ENCODE assay signal across 8 cellular contexts in genomic region chr9:2655411-2655901, GRCh38. TPM values are rescaled to one million over a fixed set of nuclear protein-coding genes. Genes with fewer than 3 reads are reported as not detected.
DNase-seq lines count a peak whose midpoint lies in the region; ATAC-seq and TF ChIP-seq lines count a peak whose summit lies in the region.

No MANE protein-coding gene starts in this region.

- intact Hi-C loops in spleen (cut with DNase I; ENCODE audit: low total_unique reads) (no loop called here), posterior vena cava (cut with DNase I) (no loop called here)

- H3K27ac ChIP-seq in CD4-positive, CD25-positive, alpha-beta regulatory T cell (ENCODE audit: insufficient read depth, low read length, poor library complexity, severe bottlenecking), result no peak overlapping the region
- H3K27ac ChIP-seq in SJSA1, result peak overlapping the region; percentile 86
- peak overlapping the region in 5 of 8 donors; percentile 20 to 46 (median 34) for H3K27ac ChIP-seq in spleen

- 27 to 63% (median 50%) methylated on average over 3 of the region's 3 CpGs for WGBS in spleen, 5 donors

- H3K27me3 ChIP-seq in CD4-positive, CD25-positive, alpha-beta regulatory T cell (ENCODE audit: control insufficient read depth, insufficient read depth, low read length), result no peaks in the 10 kb centered on the region
- no peaks in the 10 kb centered on the region for H3K27me3 ChIP-seq in SJSA1 (replicated peaks)
- no peaks in the 10 kb centered on the region for H3K27me3 ChIP-seq in spleen (replicated peaks in 1 of 7)

- ATAC-seq in CD4-positive, CD25-positive, alpha-beta regulatory T cell (ENCODE audit: low read depth in 2 of 2), result peak; percentile 76 to 79

- H3K36me3 ChIP-seq in CD4-positive, CD25-positive, alpha-beta regulatory T cell (ENCODE audit: control insufficient read depth, insufficient read depth, low read length), result no peaks in the 10 kb centered on the region
- no peaks in the 10 kb centered on the region for H3K36me3 ChIP-seq in SJSA1
- peaks cover 0 to 37% (median 5%) of the 10 kb centered on the region in 6 donors for H3K36me3 ChIP-seq in spleen

- no peaks in the 10 kb centered on the region for H3K9me3 Mint-ChIP-seq in CD4-positive, CD25-positive, alpha-beta regulatory T cell

- H3K4me3 ChIP-seq in CD4-positive, CD25-positive, alpha-beta regulatory T cell (ENCODE audit: low read depth, low read length), result no peak overlapping the region
- H3K4me3 ChIP-seq in SJSA1 (no peak overlapping the region), epithelial cell of proximal tubule (ENCODE audit: low read depth, low read length) (no peak overlapping the region), spleen (no peak overlapping the region)

- peak overlapping the region in 2 of 3 donors; percentile 2 to 52 for H3K27ac Mint-ChIP-seq in CD4-positive, CD25-positive, alpha-beta regulatory T cell

- TF ChIP-seq POLR2A in spleen (IDR thresholded peaks at IDR 0.05), result no peak

- no peaks in the 10 kb centered on the region for H3K27me3 Mint-ChIP-seq in CD4-positive, CD25-positive, alpha-beta regulatory T cell

- H3K4me3 Mint-ChIP-seq in CD4-positive, CD25-positive, alpha-beta regulatory T cell, result no peak overlapping the region

- peak in 2 of 3 donors; percentile 11 to 71 for DNase-seq in CD4-positive, CD25-positive, alpha-beta regulatory T cell
- peak; percentile 94 for DNase-seq in HCEC 1CT
- peak; percentile 36 to 49 for DNase-seq in SJSA1 (ENCODE audit: low read depth in 1 of 2, low spot score in 2 of 2)
- peak; percentile 56 for DNase-seq in epithelial cell of proximal tubule (ENCODE audit: low read depth)
- DNase-seq in spleen, result no peak
- DNase-seq in hypothalamus (lab: John Stamatoyannopoulos, UW), result no peak
- no peak for DNase-seq in posterior vena cava (ENCODE audit: low spot score)
- no peak for DNase-seq in mucosa of gallbladder (ENCODE audit: low spot score)

- TF ChIP-seq CTCF in epithelial cell of proximal tubule (conservative IDR thresholded peaks at IDR 0.05; ENCODE audit: low read depth, low read length) (no peak), spleen (IDR thresholded peaks at IDR 0.05 in 8 of 11, conservative IDR thresholded peaks at IDR 0.05 in 3 of 11) (no peak)

- H3K9me3 ChIP-seq in CD4-positive, CD25-positive, alpha-beta regulatory T cell (ENCODE audit: control insufficient read depth in 2 of 2, low read length in 2 of 2), result no peaks in the 10 kb centered on the region
- no peaks in the 10 kb centered on the region for H3K9me3 ChIP-seq in SJSA1 (replicated peaks)
- H3K9me3 ChIP-seq in spleen, result no peaks in the 10 kb centered on the region

- H3K4me1 Mint-ChIP-seq in CD4-positive, CD25-positive, alpha-beta regulatory T cell, result peaks cover 4 to 12% (median 6%) of the 10 kb centered on the region in 4 donors

- peaks cover 4% of the 10 kb centered on the region for H3K36me3 Mint-ChIP-seq in CD4-positive, CD25-positive, alpha-beta regulatory T cell

- H3K4me1 ChIP-seq in CD4-positive, CD25-positive, alpha-beta regulatory T cell (ENCODE audit: control insufficient read depth, insufficient read depth, low read length, poor library complexity, severe bottlenecking), result peaks cover 10% of the 10 kb centered on the region
- H3K4me1 ChIP-seq in SJSA1 (replicated peaks), result peaks cover 8% of the 10 kb centered on the region; the same call in 1 of the 2 replicates
- H3K4me1 ChIP-seq in spleen, result peaks cover 0 to 18% (median 0%) of the 10 kb centered on the region in 6 donors

RNA-seq across cellular contexts. Expression of gene VLDLR, which starts 33.9 kb away (rescaled TPM):
- total RNA-seq in CD4-positive, CD25-positive, alpha-beta regulatory T cell, result not detected
- not detected for polyA plus RNA-seq in CD4-positive, CD25-positive, alpha-beta regulatory T cell
- total RNA-seq in SJSA1 (2014; rRNA removed; shearing (Covaris generic)), result 1.1 and 3.9 TPM in 2 replicates
- total RNA-seq in epithelial cell of proximal tubule, result 7.5 and 16.4 TPM in 2 replicates
- 10 to 100 TPM in 5 of 7 donors, 1 to 10 TPM in 2; 5.4 to 32.6 (median 10.5) TPM for total RNA-seq in spleen
- polyA plus RNA-seq in spleen, result 1 to 10 TPM; 1.3 to 2.5 (median 1.6) TPM
- total RNA-seq in posterior vena cava, result 10 to 100 TPM; 39.5 to 44.4 TPM
- 23.8 TPM for total RNA-seq in mucosa of gallbladder

Comparison
In these comparisons a context has a peak if more than half of its experiments do, and no peak if none do; other contexts are left out.
1. DNase-seq: peak in CD4-positive, CD25-positive, alpha-beta regulatory T cell (2 of 3), HCEC 1CT (single experiment), SJSA1 (2 of 2) and epithelial cell of proximal tubule (single experiment); none in spleen (single experiment), hypothalamus (0 of 51), posterior vena cava (single experiment) and mucosa of gallbladder (single experiment).